1 cellular context compared by ENCODE assay signal in genomic region chr5:154312571-154312970, GRCh38.
TF ChIP-seq lines count a peak whose summit lies in the region.

No MANE protein-coding gene starts in this region.

TF ChIP-seq in A549, 52 proteins besides CTCF, POLR2A, EP300 and RAD21 (continued from another document):
- TF ChIP-seq RFX5 (IDR thresholded peaks at IDR 0.05) (no peak), HEYL (CRISPR knock-in tag; IDR thresholded peaks at IDR 0.05) (no peak), GATA3 (IDR thresholded peaks at IDR 0.05; ENCODE audit: borderline replicate concordance) (no peak), FOSL2 (IDR thresholded peaks at IDR 0.05) (no peak), FOSL2 (CRISPR knock-in tag; IDR thresholded peaks at IDR 0.05) (no peak), NR3C1 (IDR thresholded peaks at IDR 0.05) (no peak)
TF ChIP-seq in A549: peak in this region for 0.
